ENCODE assay signal across 24 cellular contexts in genomic region chr14:55650992-55651391, GRCh38.
"Had no signal": no experiment of that assay in that cellular context is flagged by ENCODE, and none has a peak within 500 bp of the region (broad histone marks: within the 10 kb centered on the region; RNA-seq: fewer than 3 reads in every experiment).

No MANE protein-coding gene starts in this region.

- H3K4me1 Mint-ChIP-seq: endodermal cell; nephron progenitor cell; stimulated activated memory B cell treated with anti-CD40 and anti-IgM and Interleukin-4, amounts not matched to agents 10 μg/mL and 1 μg/mL and 100 μg/mL, for 72 hours had no signal

- H3K9me3 ChIP-seq: colonic mucosa, left ventricle myocardium inferior, lower lobe of right lung, psoas muscle, right lobe of liver, stomach, thoracic aorta, transverse colon had no signal

- H3K9me3 Mint-ChIP-seq: endodermal cell; naive thymus-derived CD4-positive, alpha-beta T cell; nephron progenitor cell; stimulated activated memory B cell treated with anti-CD40 and anti-IgM and Interleukin-4, amounts not matched to agents 10 μg/mL and 1 μg/mL and 100 μg/mL, for 72 hours had no signal

- H3K4me3 Mint-ChIP-seq: endodermal cell; naive thymus-derived CD4-positive, alpha-beta T cell; nephron progenitor cell; stimulated activated memory B cell treated with anti-CD40 and anti-IgM and Interleukin-4, amounts not matched to agents 10 μg/mL and 1 μg/mL and 100 μg/mL, for 72 hours had no signal

- H3K27me3 ChIP-seq: colonic mucosa, foreskin keratinocyte, hepatocyte, right lobe of liver, stomach, transverse colon had no signal

- H3K27ac ChIP-seq: colonic mucosa, foreskin keratinocyte, hepatocyte, left ventricle myocardium inferior, lower lobe of right lung, parathyroid adenoma, psoas muscle, right lobe of liver, stomach, thoracic aorta, transverse colon had no signal

- H3K27ac Mint-ChIP-seq: endodermal cell; nephron progenitor cell; stimulated activated memory B cell treated with anti-CD40 and anti-IgM and Interleukin-4, amounts not matched to agents 10 μg/mL and 1 μg/mL and 100 μg/mL, for 72 hours had no signal

- H3K36me3 ChIP-seq: colonic mucosa had no signal

- H3K4me3 ChIP-seq: colonic mucosa, hepatocyte, left ventricle myocardium inferior, lower lobe of right lung, psoas muscle, right lobe of liver, stomach, thoracic aorta, transverse colon had no signal

- DNase-seq: colonic mucosa; dermis blood vessel endothelial cell; endodermal cell; erythroblast; foreskin keratinocyte; kidney; left cardiac atrium; left ventricle myocardium inferior; lower lobe of right lung; mesenchymal stem cell; naive thymus-derived CD4-positive, alpha-beta T cell; nephron progenitor cell; psoas muscle; retina; right lobe of liver; stimulated activated CD4-positive, alpha-beta T cell treated with anti-CD3 and anti-CD28 coated beads, Interleukin-4, amount 100 ng/mL, for 1 hour; stimulated activated CD8-positive, alpha-beta memory T cell treated with anti-CD3 and anti-CD28 coated beads, Interleukin-4, amount 100 ng/mL, for 48 hours; stomach; substantia nigra; transverse colon had no signal

- H3K27me3 Mint-ChIP-seq: naive thymus-derived CD4-positive, alpha-beta T cell; stimulated activated memory B cell treated with anti-CD40 and anti-IgM and Interleukin-4, amounts not matched to agents 10 μg/mL and 1 μg/mL and 100 μg/mL, for 72 hours had no signal

- ATAC-seq: foreskin keratinocyte; left cardiac atrium; lower lobe of right lung; naive thymus-derived CD4-positive, alpha-beta T cell; psoas muscle; right lobe of liver; stimulated activated memory B cell treated with anti-CD40 and anti-IgM and Interleukin-4, amounts not matched to agents 10 μg/mL and 1 μg/mL and 100 μg/mL, for 72 hours had no signal

- H3K4me1 ChIP-seq: colonic mucosa, foreskin keratinocyte, lower lobe of right lung, psoas muscle, transverse colon had no signal
